Comparison of ENCODE assay signal across 13 cellular contexts in genomic region chr11:2913029-2913431, GRCh38. TPM values are rescaled to one million over a fixed set of nuclear protein-coding genes. Genes with fewer than 3 reads are reported as not detected.
DNase-seq lines count a peak whose midpoint lies in the region; ATAC-seq and TF ChIP-seq lines count a peak whose summit lies in the region.
"Had no signal": no experiment of that assay in that cellular context is flagged by ENCODE, and none has a peak within 500 bp of the region (broad histone marks: within the 10 kb centered on the region; RNA-seq: fewer than 3 reads in every experiment).

No MANE protein-coding gene starts in this region.

- H3K4me1 ChIP-seq in HEK293 (ENCODE audit: control insufficient read depth, insufficient read depth, low read length), result no peaks in the 10 kb centered on the region
- H3K4me1 ChIP-seq in thyroid gland, result peaks cover 37 to 54% of the 10 kb centered on the region in 2 donors
- no peaks in the 10 kb centered on the region for H3K4me1 ChIP-seq in GM23338 (ENCODE audit: insufficient read depth)

- H4K20me1 ChIP-seq in GM23338 (replicated peaks; ENCODE audit: insufficient read depth), result no peaks in the 10 kb centered on the region

- H3K79me2 ChIP-seq in GM23338 (replicated peaks; ENCODE audit: insufficient read depth), result no peaks in the 10 kb centered on the region

- no peak for TF ChIP-seq POLR2A in thyroid gland (IDR thresholded peaks at IDR 0.05)

- ATAC-seq in GM19395 (IDR thresholded peaks at IDR 0.05; ENCODE audit: unreplicated experiment) (no peak), GM23338 (no peak; the same call in 2 of the 3 replicates)

- peaks cover 13% of the 10 kb centered on the region for H3K27me3 Mint-ChIP-seq in GM23338 (ENCODE audit: insufficient read depth, low read depth, poor library complexity)

- H3K27me3 ChIP-seq in thyroid gland (no peaks in the 10 kb centered on the region), GM23338 (ENCODE audit: insufficient read depth) (no peaks in the 10 kb centered on the region)
- H3K27me3 ChIP-seq: ascending aorta had no signal

- intact Hi-C loops in thyroid gland (cut with DNase I), result no loop called here

- CTCF ChIA-PET in HEK293 (lab: Yijun Ruan, JAX), result interaction anchor here (0.6 to 1.5 kb wide), 6 partner anchors 12 to 720 kb away, joined by 3 to 4 read pairs (median 3); no protein-coding TSS in a partner anchor

- H3K9me2 ChIP-seq in GM23338 (ENCODE audit: insufficient read depth), result no peaks in the 10 kb centered on the region

- peak; percentile 74 for DNase-seq in astrocyte of the hippocampus (ENCODE audit: low read depth, low spot score)
- peak; percentile 86 for DNase-seq in islet precursor cell
- peak; percentile 75 to 81 for DNase-seq in thyroid gland
- no peak for DNase-seq in NCI-H1930 (lab: John Stamatoyannopoulos, UW)
- DNase-seq in GM13976 (ENCODE audit: low spot score), result no peak
- DNase-seq in GM23338 (ENCODE audit: low spot score), result no peak
- DNase-seq: activated CD4-positive, alpha-beta T cell treated with anti-CD3 and anti-CD28 coated beads, Interleukin-2, amount 50 U/mL, for 1 hour; NCI-H2171 treated with DMSO at 0.1 percent for 48 hours; SIG-M5 had no signal

- H3K27ac Mint-ChIP-seq in GM23338, result no peak overlapping the region
- H3K27ac Mint-ChIP-seq: mesothelial cell of epicardium had no signal

- 65 to 80% methylated on average over 12 of the region's 12 CpGs for whole genome bisulfite sequencing in thyroid gland, 2 donors

- H3F3A ChIP-seq in GM23338 (replicated peaks; ENCODE audit: low read depth), result 0 out of 2 replicates have a peak, but pooled peaks cover 3% of the 10 kb centered on the region

- no peaks in the 10 kb centered on the region for H3K36me3 Mint-ChIP-seq in GM23338 (ENCODE audit: low read depth)
- H3K36me3 Mint-ChIP-seq: mesothelial cell of epicardium had no signal

- no peak overlapping the region for H2AFZ ChIP-seq in GM23338

- in situ Hi-C loops in GM13976 (cut with MboI; ENCODE audit: low sequenced_read_pairs, unreplicated experiment), result no loop called here

- POLR2A ChIA-PET in HEK293 (lab: Yijun Ruan, JAX), result interaction anchor here (3.1 kb wide), 1 partner anchor 16 kb away, joined by 15 read pairs; the partner anchor contains the start of gene PHLDA2

- no peak overlapping the region for H3K4me2 ChIP-seq in GM23338

- H3K9me3 Mint-ChIP-seq in GM23338, result no peaks in the 10 kb centered on the region
- H3K9me3 Mint-ChIP-seq: mesothelial cell of epicardium had no signal

- H3K9me3 ChIP-seq in HEK293 (ENCODE audit: control insufficient read depth, insufficient read depth, low read depth, low read length), result no peaks in the 10 kb centered on the region
- H3K9me3 ChIP-seq in thyroid gland, result no peaks in the 10 kb centered on the region
- H3K9me3 ChIP-seq: ascending aorta had no signal

- TF ChIP-seq CTCF in HEK293 (tag by site-specific recombination; IDR thresholded peaks at IDR 0.05) (no peak), thyroid gland (IDR thresholded peaks at IDR 0.05) (no peak), GM13976 (IDR thresholded peaks at IDR 0.05; ENCODE audit: borderline replicate concordance, control extremely low read depth, extremely low read depth, insufficient read depth, missing control alignments) (no peak), GM23338 (conservative IDR thresholded peaks at IDR 0.05; ENCODE audit: low read depth in 2 of 2) (no peak)

- H3K4me3 Mint-ChIP-seq in GM23338, result no peak overlapping the region
- H3K4me3 Mint-ChIP-seq: mesothelial cell of epicardium had no signal

- H3K4me1 Mint-ChIP-seq in GM23338, result peaks cover 17% of the 10 kb centered on the region

- H3K27ac ChIP-seq in HEK293 (ENCODE audit: extremely low read depth, low read depth, low read length) (no peak overlapping the region), thyroid gland (peak overlapping the region; percentile 80 to 95 (median 81)), GM23338 (ENCODE audit: low read depth) (no peak overlapping the region)
- H3K27ac ChIP-seq: ascending aorta had no signal

- H3K36me3 ChIP-seq in HEK293 (ENCODE audit: control insufficient read depth in 2 of 2, insufficient read depth in 1 of 2, low read length in 2 of 2) (no peaks in the 10 kb centered on the region), thyroid gland (no peaks in the 10 kb centered on the region), GM23338 (ENCODE audit: insufficient read depth) (no peaks in the 10 kb centered on the region)
- H3K36me3 ChIP-seq: ascending aorta had no signal

- no peak overlapping the region for H3K4me3 ChIP-seq in HEK293 (ENCODE audit: low read depth, low read length)
- H3K4me3 ChIP-seq in thyroid gland (replicated peaks in 1 of 3), result no peak overlapping the region
- no peak overlapping the region for H3K4me3 ChIP-seq in GM23338
- H3K4me3 ChIP-seq: ascending aorta had no signal

TF ChIP-seq in HEK293, 187 proteins besides CTCF, POLR2A, EP300 and RAD21:
- TF ChIP-seq ZNF600 (tag by site-specific recombination; IDR thresholded peaks at IDR 0.05) (0 out of 2 replicates have a peak, but pooled peaks have one; percentile 11), YY1 (tag by site-specific recombination; IDR thresholded peaks at IDR 0.05) (no peak), ZIC2 (tag by site-specific recombination; IDR thresholded peaks at IDR 0.05) (peak; percentile 64)

TF ChIP-seq in GM23338, 12 proteins besides CTCF, POLR2A, EP300 and RAD21:
- TF ChIP-seq EZH2 (IDR thresholded peaks at IDR 0.05; ENCODE audit: low read depth, unreplicated experiment) (no peak), JUNB (IDR thresholded peaks at IDR 0.05; ENCODE audit: unreplicated experiment) (no peak), ETS1 (IDR thresholded peaks at IDR 0.05) (no peak), EZH2phosphoT487 (IDR thresholded peaks at IDR 0.05; ENCODE audit: unreplicated experiment) (no peak)

RNA-seq across cellular contexts. Expression of gene PHLDA2, which starts 16.2 kb away (rescaled TPM):
- total RNA-seq in thyroid gland, result 1 to 10 TPM in 2 of 4 donors, under 1 TPM in 1, not detected in 1; 0.93 to 3.7 (median 2.3) TPM
- 3.8 TPM in 1 of 2 replicates, not detected in the other for total RNA-seq in GM23338 (2014; rRNA removed; shearing (Covaris generic))
- polyA plus RNA-seq in GM23338 (2016; fragmentation: Nextera tagmentation; extraction: Ambion mirVana), result 16.5 and 19.2 TPM in 2 replicates
- total RNA-seq: ascending aorta had no signal

RNA-seq across cellular contexts. Expression of gene CDKN1C, which starts 27.5 kb away (rescaled TPM):
- 10 to 100 TPM; 12.6 to 29.7 (median 16.8) TPM for total RNA-seq in thyroid gland
- total RNA-seq in GM23338 (2014; rRNA removed; shearing (Covaris generic)), result 22.2 and 23.5 TPM in 2 replicates
- 19.3 and 23.6 TPM in 2 replicates for polyA plus RNA-seq in GM23338 (2016; fragmentation: Nextera tagmentation; extraction: Ambion mirVana)

Comparison
In these comparisons a context has a peak if more than half of its experiments do, and no peak if none do; other contexts are left out.
1. H3K27ac ChIP-seq: peak in thyroid gland (3 of 3); none in HEK293 (single experiment) and GM23338 (single experiment).
2. DNase-seq: peak in astrocyte of the hippocampus (single experiment), islet precursor cell (single experiment) and thyroid gland (2 of 2); none in NCI-H1930 (0 of 2), GM13976 (single experiment) and GM23338 (single experiment).